ENCODE assay signal across 13 cellular contexts in the genomic region with DNA sequence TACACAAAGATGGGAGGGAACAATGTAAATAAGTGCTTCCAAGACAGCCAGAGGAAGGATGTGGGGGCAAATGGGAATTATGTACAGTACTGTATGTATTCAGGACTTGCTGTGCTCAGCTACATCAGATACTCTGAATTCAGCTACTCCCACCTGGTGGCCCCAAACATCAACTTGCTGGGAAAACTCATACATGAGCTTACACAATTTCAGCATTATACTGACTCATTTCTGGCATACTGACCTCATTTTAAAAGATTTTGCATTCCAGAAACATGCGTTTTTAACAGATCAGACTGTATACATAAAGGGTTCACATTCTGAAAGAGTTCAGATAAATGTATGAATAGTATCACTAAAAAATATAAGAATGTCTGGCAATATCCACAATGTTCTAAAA. TPM values are rescaled to one million over a fixed set of nuclear protein-coding genes. Genes with fewer than 3 reads are reported as not detected.
DNase-seq lines count a peak whose midpoint lies in the region; TF ChIP-seq lines count a peak whose summit lies in the region.
"Had no signal": no experiment of that assay in that cellular context is flagged by ENCODE, and none has a peak within 500 bp of the region (broad histone marks: within the 10 kb centered on the region; RNA-seq: fewer than 3 reads in every experiment).

No MANE protein-coding gene starts in this region.

- H3K4me3 ChIP-seq in HEK293 (ENCODE audit: low read depth, low read length) (peak overlapping the region; percentile 4), OCI-LY3 (ENCODE audit: low read length) (no peak overlapping the region), neuron (ENCODE audit: low read length) (peak overlapping the region; percentile 19)

- H3K27ac ChIP-seq in HEK293 (ENCODE audit: extremely low read depth, low read depth, low read length) (no peak overlapping the region), OCI-LY3 (ENCODE audit: low read length) (no peak overlapping the region)
- H3K27ac ChIP-seq: neutrophil had no signal

- TF ChIP-seq CTCF in HEK293 (tag by site-specific recombination; IDR thresholded peaks at IDR 0.05) = 0 out of 2 replicates have a peak, but pooled peaks have one; percentile 25
- TF ChIP-seq CTCF in OCI-LY3 (IDR thresholded peaks at IDR 0.05; ENCODE audit: low read depth, low read length) = peak; percentile 22; the same call in 1 of the 2 replicates
- peak; percentile 49 for TF ChIP-seq CTCF in chondrocyte (IDR thresholded peaks at IDR 0.05)
- TF ChIP-seq CTCF in GM20000 (IDR thresholded peaks at IDR 0.05; ENCODE audit: extremely low read depth, missing control alignments) = no peak
- TF ChIP-seq CTCF in CD14-positive monocyte (IDR thresholded peaks at IDR 0.05) = no peak

- no peaks in the 10 kb centered on the region for H4K20me1 ChIP-seq in OCI-LY3 (ENCODE audit: insufficient read depth, low read length)

- H3K4me2 ChIP-seq in OCI-LY3 (ENCODE audit: low read length) = no peak overlapping the region

- H3K36me3 ChIP-seq in HEK293 (ENCODE audit: control insufficient read depth in 2 of 2, insufficient read depth in 1 of 2, low read length in 2 of 2) (no peaks in the 10 kb centered on the region; a peak in 1 of 3 replicates), OCI-LY3 (replicated peaks; ENCODE audit: low read depth, low read length) (no peaks in the 10 kb centered on the region), neuron (ENCODE audit: insufficient read depth, low read length) (no peaks in the 10 kb centered on the region)
- H3K36me3 ChIP-seq: neutrophil had no signal

- H3K36me3 Mint-ChIP-seq in chondrocyte (ENCODE audit: low read depth) (no peaks in the 10 kb centered on the region), CD14-positive monocyte (peaks cover 0 to 4% of the 10 kb centered on the region in 2 donors)

- no peak for DNase-seq in chondrocyte (ENCODE audit: low spot score)
- DNase-seq in HuH-7.5 (ENCODE audit: low spot score) = no peak
- DNase-seq in GM20000 (ENCODE audit: low spot score) = no peak
- no peak for DNase-seq in CD14-positive monocyte (ENCODE audit: low spot score)
- DNase-seq: Caco-2, NCI-H1092, NCI-H69 had no signal

- H2AFZ ChIP-seq in OCI-LY3 (ENCODE audit: low read depth, low read length) (no peak overlapping the region), neuron (ENCODE audit: low read depth, low read length) (no peak overlapping the region)

- H3K27me3 Mint-ChIP-seq in chondrocyte (ENCODE audit: low read depth) = no peaks in the 10 kb centered on the region
- H3K27me3 Mint-ChIP-seq in CD14-positive monocyte (ENCODE audit: low read depth in 3 of 3) = peaks cover 49 to 61% (median 54%) of the 10 kb centered on the region in 3 donors

- no peak overlapping the region for H3K4me3 Mint-ChIP-seq in chondrocyte (ENCODE audit: unreplicated experiment)
- no peak overlapping the region for H3K4me3 Mint-ChIP-seq in CD14-positive monocyte
- H3K4me3 Mint-ChIP-seq: stimulated activated memory B cell treated with anti-CD40 and anti-IgM and Interleukin-4, amounts not matched to agents 10 μg/mL and 1 μg/mL and 100 μg/mL, for 72 hours had no signal

- H3K27me3 ChIP-seq in OCI-LY3 (ENCODE audit: low read depth, low read length) (peaks cover 6% of the 10 kb centered on the region; the same call in 1 of the 2 replicates), neuron (ENCODE audit: insufficient read depth, low read length) (no peaks in the 10 kb centered on the region)

- H3K9me3 Mint-ChIP-seq in chondrocyte (ENCODE audit: low read depth) = no peaks in the 10 kb centered on the region
- peaks cover 4 to 31% (median 18%) of the 10 kb centered on the region in 7 donors for H3K9me3 Mint-ChIP-seq in CD14-positive monocyte

- peaks cover 50% of the 10 kb centered on the region for H3K4me1 Mint-ChIP-seq in chondrocyte (ENCODE audit: low read depth)
- peaks cover 2% of the 10 kb centered on the region for H3K4me1 Mint-ChIP-seq in CD14-positive monocyte

- peaks cover 9% of the 10 kb centered on the region for H3K4me1 ChIP-seq in HEK293 (ENCODE audit: control insufficient read depth, insufficient read depth, low read length)
- peaks cover 10% of the 10 kb centered on the region for H3K4me1 ChIP-seq in OCI-LY3 (ENCODE audit: low read length)
- H3K4me1 ChIP-seq in neuron (ENCODE audit: insufficient read depth, low read length) = peaks cover 20% of the 10 kb centered on the region
- H3K4me1 ChIP-seq: Caco-2 had no signal

- POLR2A ChIA-PET in HEK293 (lab: Yijun Ruan, JAX) = interaction anchor here (0.7 to 3.0 kb wide), 6 partner anchors 12 to 89 kb away, joined by 4 to 16 read pairs (median 7); no protein-coding TSS in a partner anchor

- H3K27ac Mint-ChIP-seq in chondrocyte (ENCODE audit: unreplicated experiment) (no peak overlapping the region), CD14-positive monocyte (no peak overlapping the region)
- H3K27ac Mint-ChIP-seq: stimulated activated memory B cell treated with anti-CD40 and anti-IgM and Interleukin-4, amounts not matched to agents 10 μg/mL and 1 μg/mL and 100 μg/mL, for 72 hours had no signal

- no peaks in the 10 kb centered on the region for H3K9me3 ChIP-seq in HEK293 (ENCODE audit: control insufficient read depth, insufficient read depth, low read depth, low read length)
- H3K9me3 ChIP-seq in OCI-LY3 (ENCODE audit: insufficient read depth, low read length) = no peaks in the 10 kb centered on the region
- H3K9me3 ChIP-seq in neuron (ENCODE audit: low read length) = no peaks in the 10 kb centered on the region
- H3K9me3 ChIP-seq: Caco-2, neutrophil had no signal

- CTCF ChIA-PET in HEK293 (lab: Yijun Ruan, JAX) = interaction anchor here (0.5 to 3.7 kb wide), 19 partner anchors 12 to 447 kb away, joined by 3 to 25 read pairs (median 4); partner anchors contain the start of genes GPX6 and ZSCAN26

- H3K9ac ChIP-seq in OCI-LY3 (ENCODE audit: low read length) = no peak overlapping the region

- no peaks in the 10 kb centered on the region for H3K79me2 ChIP-seq in OCI-LY3 (ENCODE audit: low read length)

- intact Hi-C loops in CD14-positive monocyte (cut with micrococcal nuclease) = no loop called here

TF ChIP-seq in HEK293, 187 proteins besides CTCF, POLR2A, EP300 and RAD21:
- peak; percentile 99 for TF ChIP-seq ZNF394 (tag by site-specific recombination; IDR thresholded peaks at IDR 0.05; ENCODE audit: borderline replicate concordance)
- peak; percentile 33 for TF ChIP-seq ZNF654 (tag by site-specific recombination; IDR thresholded peaks at IDR 0.05; ENCODE audit: low read depth)
- no peak for TF ChIP-seq GLI4 (tag by site-specific recombination; IDR thresholded peaks at IDR 0.05)
- TF ChIP-seq ZNF184 (tag by site-specific recombination; IDR thresholded peaks at IDR 0.05) = no peak
- TF ChIP-seq GLIS1 (tag by site-specific recombination; IDR thresholded peaks at IDR 0.05) = no peak
- TF ChIP-seq KLF17 (tag by site-specific recombination; IDR thresholded peaks at IDR 0.05) = no peak
- TF ChIP-seq KLF16 (tag by site-specific recombination; IDR thresholded peaks at IDR 0.05) = no peak
- no peak for TF ChIP-seq OSR2 (tag by site-specific recombination; IDR thresholded peaks at IDR 0.05)
- TF ChIP-seq ZNF350 (tag by site-specific recombination; IDR thresholded peaks at IDR 0.05) = no peak
- no peak for TF ChIP-seq BCL11A (tag by site-specific recombination; IDR thresholded peaks at IDR 0.05; ENCODE audit: low read depth)
- no peak for TF ChIP-seq RBAK (tag by site-specific recombination; IDR thresholded peaks at IDR 0.05)
- peak; percentile 49; the same call in 1 of the 2 replicates for TF ChIP-seq ZBTB17 (tag by site-specific recombination; IDR thresholded peaks at IDR 0.05)
- no peak for TF ChIP-seq ZNF366 (tag by site-specific recombination; conservative IDR thresholded peaks at IDR 0.05)

RNA-seq across cellular contexts. Expression of gene GPX5, which starts 59.7 kb away (rescaled TPM):
- total RNA-seq in chondrocyte = not detected in 3 replicates
- polyA plus RNA-seq in CD14-positive monocyte = not detected
- total RNA-seq: Caco-2 had no signal
- polyA plus RNA-seq: esophagus had no signal

Comparison
In these comparisons a context has a peak if more than half of its experiments do, and no peak if none do; other contexts are left out.
1. CTCF ChIP-seq: peak in HEK293 (single experiment), OCI-LY3 (single experiment) and chondrocyte (single experiment); none in GM20000 (single experiment) and CD14-positive monocyte (single experiment).